Comparison of ENCODE assay signal across 9 cellular contexts in genomic region chr5:58582411-58583393, GRCh38. TPM values are rescaled to one million over a fixed set of nuclear protein-coding genes. Genes with fewer than 3 reads are reported as not detected.
A peak's percentile ranks its signal among the peaks of the same experiment; 100 is the strongest.
DNase-seq lines count a peak whose midpoint lies in the region; ATAC-seq and TF ChIP-seq lines count a peak whose summit lies in the region.
"Had no signal": no experiment of that assay in that cellular context is flagged by ENCODE, and none has a peak within 500 bp of the region (broad histone marks: within the 10 kb centered on the region; RNA-seq: fewer than 3 reads in every experiment).

TSS of gene RAB3C (plus strand) at chr5:58583075. CDS start at chr5:58583209, 134 bp downstream.

- no TSS peak for BruUV-seq in mammary epithelial cell (replicated peaks; lab: Mats Ljungman, UMichigan)

- H3K9me3 ChIP-seq in SK-N-MC (ENCODE audit: low read depth, low read length) = no peaks in the 10 kb centered on the region
- H3K9me3 ChIP-seq in mammary epithelial cell (replicated peaks; ENCODE audit: insufficient read depth, low read length) = no peaks in the 10 kb centered on the region

- WGBS in mammary epithelial cell (ENCODE audit: low coverage, missing lambda C conversion rate) = 6% methylated on average over 34 of the region's 62 CpGs

- no peaks in the 10 kb centered on the region for H4K20me1 ChIP-seq in mammary epithelial cell (ENCODE audit: insufficient read depth, low read length)

- peak within 1 kb of the TSS; percentile 86 for H3K4me2 ChIP-seq in mammary epithelial cell (ENCODE audit: insufficient read depth, low read depth, low read length)

- H3K4me3 ChIP-seq in SK-N-MC = peak within 1 kb of the TSS; percentile 93
- H3K4me3 ChIP-seq in mammary epithelial cell (replicated peaks in 1 of 3; ENCODE audit: insufficient read depth in 1 of 3, low read depth in 2 of 3, low read length in 3 of 3) = peak within 1 kb of the TSS; percentile 44 to 61 (median 59)
- peak within 1 kb of the TSS; percentile 84 for H3K4me3 ChIP-seq in iPS-11a (ENCODE audit: low read depth, low read length)

- in situ Hi-C loops in mammary epithelial cell (cut with MboI; ENCODE audit: low sequenced_read_pairs in 2 of 2) = no loop called here

- peak; percentile 78 to 93 for ATAC-seq in activated CD4-positive, CD25-positive, alpha-beta regulatory T cell treated with anti-CD3 and anti-CD28 coated beads, Interleukin-2, amount 50 U/mL, for 24 hours
- ATAC-seq in HG02623 (IDR thresholded peaks at IDR 0.05; ENCODE audit: unreplicated experiment) = peak; percentile 100

- H3K4me1 ChIP-seq in mammary epithelial cell (ENCODE audit: insufficient read depth, low read length) = peaks cover 6% of the 10 kb centered on the region

- dilution Hi-C loops in mammary epithelial cell (cut with HindIII; ENCODE audit: low sequenced_read_pairs) = no loop called here

- H3K9ac ChIP-seq in SK-N-MC (ENCODE audit: insufficient read length) = peak within 1 kb of the TSS; percentile 35
- H3K9ac ChIP-seq in mammary epithelial cell (ENCODE audit: insufficient read depth, low read length) = no peak within 1 kb of the TSS

- no peak for TF ChIP-seq CTCF in mammary epithelial cell (conservative IDR thresholded peaks at IDR 0.05 in 1 of 2, IDR thresholded peaks at IDR 0.05 in 1 of 2; ENCODE audit: extremely low read depth in 1 of 2, insufficient read depth in 1 of 2, low read depth in 1 of 2, low read length in 2 of 2)

- H3K27ac ChIP-seq in SK-N-MC (no peak within 1 kb of the TSS), mammary epithelial cell (ENCODE audit: insufficient read depth, low read depth, low read length) (no peak within 1 kb of the TSS)
- H3K27ac ChIP-seq: 22Rv1 had no signal

- no peak for DNase-seq in activated CD4-positive, CD25-positive, alpha-beta regulatory T cell (lab: John Stamatoyannopoulos, UW)
- DNase-seq in NCI-H1092 (lab: John Stamatoyannopoulos, UW) (peak; percentile 89), SK-N-MC (ENCODE audit: low read depth, low spot score) (peak; percentile 35), mammary epithelial cell (peak; percentile 91), retina (peak; percentile 97)

- intact Hi-C loops in mammary epithelial cell (cut with micrococcal nuclease) = loop anchor here (1.0 kb wide), 1 partner anchor 84 kb away; no protein-coding TSS in a partner anchor

- H3K79me2 ChIP-seq in mammary epithelial cell (ENCODE audit: insufficient read depth, low read length) = no peaks in the 10 kb centered on the region

- H2AFZ ChIP-seq in mammary epithelial cell (ENCODE audit: low read depth, low read length) = peak within 1 kb of the TSS; percentile 93

- CTCF ChIA-PET in mammary epithelial cell (lab: Charles Lee; ENCODE audit: low non-redundant PET) = no interaction called here

- H3K36me3 ChIP-seq in SK-N-MC (ENCODE audit: insufficient read depth, low read length) = no peaks in the 10 kb centered on the region
- H3K36me3 ChIP-seq in mammary epithelial cell (ENCODE audit: insufficient read depth, low read length) = peaks cover 2% of the 10 kb centered on the region

- H3K27me3 ChIP-seq in mammary epithelial cell (ENCODE audit: insufficient read depth, low read length) = peaks cover 9% of the 10 kb centered on the region

RNA-seq across cellular contexts. Expression of gene RAB3C, which starts in this region (rescaled TPM):
- not detected for total RNA-seq in mammary epithelial cell
- not detected for polyA plus RNA-seq in mammary epithelial cell
- not detected for polyA minus RNA-seq in mammary epithelial cell

Comparison
In these comparisons a context has a peak if more than half of its experiments do, and no peak if none do; other contexts are left out.
1. Peak in DNase-seq, H3K4me3 ChIP-seq and H3K4me2 ChIP-seq in mammary epithelial cell; RNA of the gene not detected or under 1 TPM.
2. DNase-seq: peak in NCI-H1092 (single experiment), SK-N-MC (single experiment) and retina (single experiment); none in activated CD4-positive, CD25-positive, alpha-beta regulatory T cell (0 of 4).
3. Peak in every context shown above with its lines, with median percentiles within 50 percentile points of each other: H3K4me3 ChIP-seq.